ENCODE assay signal across 31 cellular contexts in genomic region chr1:81873946-81874345, GRCh38.
"Had no signal": no experiment of that assay in that cellular context is flagged by ENCODE, and none has a peak within 500 bp of the region (broad histone marks: within the 10 kb centered on the region; RNA-seq: fewer than 3 reads in every experiment).

No MANE protein-coding gene starts in this region.

- H3K27ac ChIP-seq: body of pancreas, coronary artery, dorsolateral prefrontal cortex, foreskin keratinocyte, heart left ventricle, pancreas, spleen, uterus had no signal

- H3K9me3 ChIP-seq: body of pancreas, pancreas, uterus had no signal

- H3K4me3 Mint-ChIP-seq: activated CD4-positive, alpha-beta memory T cell treated with anti-CD3 and anti-CD28 coated beads, Interleukin-2, amount 10 ng/mL, durations not matched to agents 7 days and 5 days; activated CD4-positive, alpha-beta T cell treated with anti-CD3 and anti-CD28 coated beads, Interleukin-2, amount 10 ng/mL, durations not matched to agents 7 days and 5 days; activated T-cell treated with anti-CD3 and anti-CD28 coated beads, Interleukin-2, amount 50 U/mL, for 24 hours; activated T-helper 17 cell treated with anti-CD3 and anti-CD28 coated beads, Interleukin-2, amount 50 U/mL, for 72 hours; immature natural killer cell; naive thymus-derived CD4-positive, alpha-beta T cell had no signal

- H3K27me3 ChIP-seq: body of pancreas, cardiac muscle cell, dorsolateral prefrontal cortex, foreskin keratinocyte, heart left ventricle, pancreas, spleen, uterus had no signal

- ATAC-seq: activated T-helper 17 cell treated with anti-CD3 and anti-CD28 coated beads, Interleukin-2, amount 50 U/mL, for 72 hours; body of pancreas; foreskin keratinocyte; heart left ventricle; left colon; naive thymus-derived CD4-positive, alpha-beta T cell; pancreas; right cardiac atrium had no signal

- H3K9me3 Mint-ChIP-seq: activated CD4-positive, alpha-beta memory T cell treated with anti-CD3 and anti-CD28 coated beads, Interleukin-2, amount 10 ng/mL, durations not matched to agents 7 days and 5 days; activated T-cell treated with anti-CD3 and anti-CD28 coated beads, Interleukin-2, amount 50 U/mL, for 24 hours; activated T-helper 17 cell treated with anti-CD3 and anti-CD28 coated beads, Interleukin-2, amount 50 U/mL, for 72 hours had no signal

- H3K27ac Mint-ChIP-seq: activated CD4-positive, alpha-beta memory T cell treated with anti-CD3 and anti-CD28 coated beads, Interleukin-2, amount 10 ng/mL, durations not matched to agents 7 days and 5 days; activated CD4-positive, alpha-beta T cell treated with anti-CD3 and anti-CD28 coated beads, Interleukin-2, amount 10 ng/mL, durations not matched to agents 7 days and 5 days; activated T-cell treated with anti-CD3 and anti-CD28 coated beads, Interleukin-2, amount 50 U/mL, for 24 hours; activated T-helper 17 cell treated with anti-CD3 and anti-CD28 coated beads, Interleukin-2, amount 50 U/mL, for 72 hours; immature natural killer cell; naive thymus-derived CD4-positive, alpha-beta T cell had no signal

- H3K36me3 ChIP-seq: cardiac muscle cell, heart left ventricle, pancreas, spleen, uterus had no signal

- H3K36me3 Mint-ChIP-seq: immature natural killer cell; naive thymus-derived CD4-positive, alpha-beta T cell had no signal

- H3K4me1 ChIP-seq: uterus had no signal

- DNase-seq: activated CD4-positive, alpha-beta memory T cell treated with anti-CD3 and anti-CD28 coated beads, Interleukin-2, amount 10 ng/mL, durations not matched to agents 7 days and 5 days; activated CD4-positive, alpha-beta T cell treated with anti-CD3 and anti-CD28 coated beads for 1 hour; activated CD4-positive, alpha-beta T cell treated with anti-CD3 and anti-CD28 coated beads, Interleukin-2, amount 10 ng/mL, durations not matched to agents 7 days and 5 days; activated CD8-positive, alpha-beta memory T cell treated with anti-CD3 and anti-CD28 coated beads, Interleukin-2, amount 50 U/mL, for 48 hours; activated gamma-delta T cell treated with Interleukin-2 at 50 U/mL for 16 hours; activated naive CD4-positive, alpha-beta T cell treated with anti-CD3 and anti-CD28 coated beads, Interleukin-2, amount 50 U/mL, for 16 hours; activated T-cell treated with anti-CD3 and anti-CD28 coated beads, Interleukin-2, amount 50 U/mL, for 24 hours; amygdala; body of pancreas; cerebellar nuclear complex; dorsolateral prefrontal cortex; effector memory CD4-positive, alpha-beta T cell; heart left ventricle; hypothalamus; immature natural killer cell; kidney; left colon; midbrain; naive thymus-derived CD4-positive, alpha-beta T cell; nucleus accumbens; pancreas; right cardiac atrium; spleen; stimulated activated naive CD4-positive, alpha-beta T cell; T-helper 2 cell; trophoblast cell; uterus had no signal

- H3K27me3 Mint-ChIP-seq: activated CD4-positive, alpha-beta memory T cell treated with anti-CD3 and anti-CD28 coated beads, Interleukin-2, amount 10 ng/mL, durations not matched to agents 7 days and 5 days; activated CD4-positive, alpha-beta T cell treated with anti-CD3 and anti-CD28 coated beads, Interleukin-2, amount 10 ng/mL, durations not matched to agents 7 days and 5 days; activated T-cell treated with anti-CD3 and anti-CD28 coated beads, Interleukin-2, amount 50 U/mL, for 24 hours; activated T-helper 17 cell treated with anti-CD3 and anti-CD28 coated beads, Interleukin-2, amount 50 U/mL, for 72 hours; naive thymus-derived CD4-positive, alpha-beta T cell had no signal

- H3K4me1 Mint-ChIP-seq: activated CD4-positive, alpha-beta memory T cell treated with anti-CD3 and anti-CD28 coated beads, Interleukin-2, amount 10 ng/mL, durations not matched to agents 7 days and 5 days; activated CD4-positive, alpha-beta T cell treated with anti-CD3 and anti-CD28 coated beads, Interleukin-2, amount 10 ng/mL, durations not matched to agents 7 days and 5 days; activated T-helper 17 cell treated with anti-CD3 and anti-CD28 coated beads, Interleukin-2, amount 50 U/mL, for 72 hours; immature natural killer cell; naive thymus-derived CD4-positive, alpha-beta T cell had no signal

- H3K4me3 ChIP-seq: body of pancreas, cardiac muscle cell, coronary artery, dorsolateral prefrontal cortex, heart left ventricle, pancreas, spleen, uterus had no signal

- FAIRE-seq: kidney, pancreas had no signal
